ENCODE assay signal across 16 cellular contexts in genomic region chr4:26819478-26819877, GRCh38. TPM values are rescaled to one million over a fixed set of nuclear protein-coding genes. Genes with fewer than 3 reads are reported as not detected.
DNase-seq lines count a peak whose midpoint lies in the region; ATAC-seq and TF ChIP-seq lines count a peak whose summit lies in the region.
"Had no signal": no experiment of that assay in that cellular context is flagged by ENCODE, and none has a peak within 500 bp of the region (broad histone marks: within the 10 kb centered on the region; RNA-seq: fewer than 3 reads in every experiment).

No MANE protein-coding gene starts in this region.

- intact Hi-C loops in natural killer cell (cut with micrococcal nuclease): no loop called here

- peaks cover 37% of the 10 kb centered on the region in 2 donors for H3K4me1 Mint-ChIP-seq in natural killer cell

- no peaks in the 10 kb centered on the region for H3K36me3 Mint-ChIP-seq in natural killer cell

- ATAC-seq in GM18502 (IDR thresholded peaks at IDR 0.05; ENCODE audit: poor library complexity, unreplicated experiment): peak; percentile 34
- ATAC-seq in HG02610 (IDR thresholded peaks at IDR 0.05; ENCODE audit: unreplicated experiment): peak; percentile 46
- ATAC-seq in natural killer cell: peak in 2 of 3 donors; percentile 40 to 44
- ATAC-seq in HG03280 (IDR thresholded peaks at IDR 0.05; ENCODE audit: unreplicated experiment): no peak
- ATAC-seq: left lung had no signal

- peak overlapping the region in 1 of 2 donors; percentile 47 for H3K27ac Mint-ChIP-seq in natural killer cell

- H3K9me3 Mint-ChIP-seq in natural killer cell: peaks cover 0 to 3% of the 10 kb centered on the region in 2 donors

- no peaks in the 10 kb centered on the region for H3K27me3 Mint-ChIP-seq in natural killer cell (ENCODE audit: low read depth in 2 of 2)

- DNase-seq in NAMALWA (ENCODE audit: low spot score) (peak; percentile 37), natural killer cell (no peak), Ammon's horn (ENCODE audit: low spot score) (no peak), AML-193 (lab: John Stamatoyannopoulos, UW) (no peak)
- no peak for DNase-seq in activated CD8-positive, alpha-beta memory T cell treated with anti-CD3 and anti-CD28 coated beads for 24 hours
- DNase-seq: activated gamma-delta T cell, aorta, KG1, left lung, NCI-H1092, NCI-H2171, SW 1271, upper lobe of left lung had no signal

- H3K4me3 Mint-ChIP-seq in natural killer cell: no peak overlapping the region

- no peak for TF ChIP-seq CTCF in natural killer cell (IDR thresholded peaks at IDR 0.05)

RNA-seq across cellular contexts. Expression of gene STIM2, which starts 41.2 kb away (rescaled TPM):
- 100 to 1,000 TPM in 2 of 3 donors, 10 to 100 TPM in 1; 98.3 to 104 (median 100) TPM for total RNA-seq in natural killer cell
